In genomic region chr1:25023826-25024225, GRCh38 we compare ENCODE assay signal across 11 cellular contexts.
DNase-seq lines count a peak whose midpoint lies in the region; ATAC-seq and TF ChIP-seq lines count a peak whose summit lies in the region.
"Had no signal": no experiment of that assay in that cellular context is flagged by ENCODE, and none has a peak within 500 bp of the region (broad histone marks: within the 10 kb centered on the region; RNA-seq: fewer than 3 reads in every experiment).

No MANE protein-coding gene starts in this region.

- H3K4me3 ChIP-seq in BLaER1 (no peak overlapping the region), GM12865 (ENCODE audit: low read depth, low read length) (peak overlapping the region; percentile 61)
- H3K4me3 ChIP-seq: MG63, suprapubic skin had no signal

- H2BK20ac ChIP-seq in H9 (ENCODE audit: low read depth, low read length, poor library complexity, severe bottlenecking): no peak overlapping the region

- peak in 1 of 2 donors; percentile 7 for ATAC-seq in activated naive CD4-positive, alpha-beta T cell treated with anti-CD3 and anti-CD28 coated beads, Interleukin-2, amount 50 U/mL, for 72 hours
- no peak for ATAC-seq in naive B cell (ENCODE audit: low read depth in 2 of 2)

- WGBS in H9 (ENCODE audit: extremely low coverage, insufficient read length, low lambda C conversion rate): no CpG with 5 or more reads among the region's 5 CpGs

- H2AFZ ChIP-seq in H9 (ENCODE audit: low read length): no peak overlapping the region

- H3K27me3 ChIP-seq in BLaER1 (no peaks in the 10 kb centered on the region), H9 (ENCODE audit: insufficient read depth, low read length) (no peaks in the 10 kb centered on the region)
- H3K27me3 ChIP-seq: MG63 had no signal

- H3K4ac ChIP-seq in H9 (ENCODE audit: low read depth, low read length): no peak overlapping the region

- H3K27ac ChIP-seq in BLaER1: peak overlapping the region; percentile 20
- H3K27ac ChIP-seq in H9 (ENCODE audit: insufficient read length, low read depth, low read length): no peak overlapping the region

- DNase-seq in GM12865 (ENCODE audit: low read depth) (no peak), naive B cell (no peak), H9 (no peak), Ammon's horn (ENCODE audit: low spot score) (no peak), hippocampal formation (lab: John Stamatoyannopoulos, UW) (no peak), globus pallidus (ENCODE audit: low spot score) (no peak)
- DNase-seq in activated naive CD4-positive, alpha-beta T cell treated with anti-CD3 and anti-CD28 coated beads, Interleukin-2, amount 50 U/mL, for 72 hours (ENCODE audit: low spot score in 2 of 2): peak in 1 of 2 donors; percentile 66
- DNase-seq: amygdala, MG63 had no signal

- H3T11ph ChIP-seq in H9 (ENCODE audit: low read length): no peak overlapping the region

- H3K18ac ChIP-seq in H9 (ENCODE audit: insufficient read length, low read depth, low read length): no peak overlapping the region

- H4K20me1 ChIP-seq in BLaER1 (no peaks in the 10 kb centered on the region), H9 (ENCODE audit: control insufficient read depth, insufficient read depth, insufficient read length) (no peaks in the 10 kb centered on the region)

- H3K56ac ChIP-seq in H9 (ENCODE audit: insufficient read length, low read depth, low read length): no peak overlapping the region

- H3K27ac Mint-ChIP-seq in activated naive CD4-positive, alpha-beta T cell treated with anti-CD3 and anti-CD28 coated beads, Interleukin-2, amount 50 U/mL, for 72 hours: peak overlapping the region; percentile 99
- H3K27ac Mint-ChIP-seq in naive B cell (peak overlapping the region; percentile 94 to 99 (median 95)), H9 (no peak overlapping the region)

- peak overlapping the region in 4 of 8 donors; percentile 8 to 67 (median 46) for H3K4me3 Mint-ChIP-seq in naive B cell
- H3K4me3 Mint-ChIP-seq in H9: no peak overlapping the region

- H3K4me1 Mint-ChIP-seq in naive B cell (peaks cover 45 to 74% (median 50%) of the 10 kb centered on the region in 3 donors), H9 (peaks cover 32 to 36% of the 10 kb centered on the region in 2 experiments)

- H3K27me3 Mint-ChIP-seq in naive B cell (no peaks in the 10 kb centered on the region), H9 (ENCODE audit: low read depth) (peaks cover 2% of the 10 kb centered on the region)

- no peaks in the 10 kb centered on the region for H3K36me3 ChIP-seq in BLaER1
- H3K36me3 ChIP-seq: MG63, suprapubic skin had no signal

- H2BK12ac ChIP-seq in H9 (ENCODE audit: insufficient read length, low read depth, low read length): no peak overlapping the region

- TF ChIP-seq CTCF in GM12865 (IDR thresholded peaks at IDR 0.05; ENCODE audit: insufficient read depth, low read depth, low read length, missing control alignments): no peak
- no peak for TF ChIP-seq CTCF in H9 (conservative IDR thresholded peaks at IDR 0.05)

- no peaks in the 10 kb centered on the region for H3K23me2 ChIP-seq in H9 (ENCODE audit: insufficient read length, low read depth, low read length, poor library complexity, severe bottlenecking)

- H3K9me3 Mint-ChIP-seq in activated naive CD4-positive, alpha-beta T cell treated with anti-CD3 and anti-CD28 coated beads, Interleukin-2, amount 50 U/mL, for 72 hours: no peaks in the 10 kb centered on the region
- no peaks in the 10 kb centered on the region for H3K9me3 Mint-ChIP-seq in naive B cell
- H3K9me3 Mint-ChIP-seq in H9: peaks cover 0 to 6% of the 10 kb centered on the region in 2 experiments; a peak in 2 of 5 replicates

- H4K5ac ChIP-seq in H9 (ENCODE audit: insufficient read length, low read depth, low read length): no peak overlapping the region

- H3K36me3 Mint-ChIP-seq in activated naive CD4-positive, alpha-beta T cell treated with anti-CD3 and anti-CD28 coated beads, Interleukin-2, amount 50 U/mL, for 72 hours: peaks cover 4 to 11% of the 10 kb centered on the region in 2 donors
- H3K36me3 Mint-ChIP-seq in naive B cell: no peaks in the 10 kb centered on the region
- H3K36me3 Mint-ChIP-seq in H9 (ENCODE audit: insufficient read depth in 1 of 3, low read depth in 3 of 3): no peaks in the 10 kb centered on the region; a peak in 1 of 7 replicates

- no peak overlapping the region for H2BK120ac ChIP-seq in H9 (ENCODE audit: low read depth, low read length, poor library complexity, severe bottlenecking)

- H3K4me1 ChIP-seq in BLaER1: peaks cover 94% of the 10 kb centered on the region
- peaks cover 3% of the 10 kb centered on the region; the same call in 1 of the 2 replicates for H3K4me1 ChIP-seq in H9 (ENCODE audit: insufficient read depth, low read length)

- H3K4me2 ChIP-seq in BLaER1 (peak overlapping the region; percentile 89), H9 (ENCODE audit: insufficient read depth, insufficient read length, low read length) (no peak overlapping the region)

- H4K8ac ChIP-seq in H9 (replicated peaks; ENCODE audit: insufficient read length, low read depth, low read length): no peak overlapping the region

- no peak overlapping the region for H2BK15ac ChIP-seq in H9 (ENCODE audit: low read depth, low read length)

- H4K91ac ChIP-seq in H9 (ENCODE audit: insufficient read length, low read depth, low read length): no peak overlapping the region

- no peaks in the 10 kb centered on the region for H3K79me1 ChIP-seq in H9 (ENCODE audit: insufficient read depth, low read depth, low read length, poor library complexity, severe bottlenecking)

- H3K14ac ChIP-seq in H9 (ENCODE audit: insufficient read depth, low read length): no peak overlapping the region

- H3K23ac ChIP-seq in H9 (ENCODE audit: insufficient read length, low read depth, low read length): no peak overlapping the region

- no peak overlapping the region for H2AK5ac ChIP-seq in H9 (ENCODE audit: insufficient read length, low read length)

- H3K79me2 ChIP-seq in H9 (ENCODE audit: insufficient read depth, low read length): no peaks in the 10 kb centered on the region

- no peak overlapping the region for H2BK5ac ChIP-seq in H9 (ENCODE audit: insufficient read length, low read length)

- H3K9me3 ChIP-seq in BLaER1 (no peaks in the 10 kb centered on the region), H9 (ENCODE audit: control insufficient read depth, low read depth, low read length) (no peaks in the 10 kb centered on the region)
- H3K9me3 ChIP-seq: MG63, suprapubic skin had no signal

- H3K9ac ChIP-seq in BLaER1 (no peak overlapping the region), H9 (ENCODE audit: extremely low read depth, insufficient read length, low read length) (no peak overlapping the region)

Comparison
In these comparisons a context has a peak if more than half of its experiments do, and no peak if none do; other contexts are left out.
1. H3K27ac Mint-ChIP-seq: peak in activated naive CD4-positive, alpha-beta T cell treated with anti-CD3 and anti-CD28 coated beads, Interleukin-2, amount 50 U/mL, for 72 hours (2 of 2) and naive B cell (6 of 6); none in H9 (0 of 3).